ENCODE assay signal across 10 cellular contexts in the genomic region with DNA sequence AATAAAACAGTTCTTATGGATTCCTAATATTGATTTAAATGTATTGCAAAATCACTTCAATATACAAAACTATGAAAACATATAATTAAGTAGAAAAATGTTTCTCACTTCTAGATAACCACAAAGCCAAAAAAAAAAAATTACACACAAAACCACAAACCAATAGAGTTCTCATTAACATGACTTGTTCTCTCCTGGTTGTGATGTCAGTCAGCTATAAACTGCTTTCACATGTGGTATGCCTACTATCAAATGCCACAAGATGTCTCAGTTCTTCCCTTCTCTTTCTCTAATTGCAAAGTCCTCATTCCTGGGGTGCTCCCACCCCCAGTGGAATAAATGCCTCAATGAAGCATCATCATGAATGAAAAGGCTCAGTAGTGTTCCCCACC. TPM values are rescaled to one million over a fixed set of nuclear protein-coding genes. Genes with fewer than 3 reads are reported as not detected.
DNase-seq lines count a peak whose midpoint lies in the region; ATAC-seq and TF ChIP-seq lines count a peak whose summit lies in the region.
"Had no signal": no experiment of that assay in that cellular context is flagged by ENCODE, and none has a peak within 500 bp of the region (broad histone marks: within the 10 kb centered on the region; RNA-seq: fewer than 3 reads in every experiment).

No MANE protein-coding gene starts in this region.

- H3K27ac ChIP-seq in fibroblast of lung (ENCODE audit: insufficient read depth, low read length) (peak overlapping the region; percentile 58), WERI-Rb-1 (no peak overlapping the region)

- H3K9me3 ChIP-seq in fibroblast of lung (ENCODE audit: control insufficient read depth, insufficient read depth, low read depth, low read length) (no peaks in the 10 kb centered on the region), WERI-Rb-1 (ENCODE audit: severe bottlenecking) (no peaks in the 10 kb centered on the region)
- H3K9me3 ChIP-seq: left lung had no signal

- H3K27me3 ChIP-seq in fibroblast of lung (ENCODE audit: control insufficient read depth, insufficient read depth, low read length) (no peaks in the 10 kb centered on the region), WERI-Rb-1 (ENCODE audit: insufficient read depth, low read depth, severe bottlenecking) (no peaks in the 10 kb centered on the region)
- H3K27me3 ChIP-seq: left lung had no signal

- peak; percentile 60 for ATAC-seq in GM19035 (IDR thresholded peaks at IDR 0.05; ENCODE audit: unreplicated experiment)

- H4K20me1 ChIP-seq in fibroblast of lung (ENCODE audit: control insufficient read depth, extremely low read depth, insufficient read depth, low read length): peaks cover 2% of the 10 kb centered on the region

- TF ChIP-seq CTCF in fibroblast of lung (conservative IDR thresholded peaks at IDR 0.05 in 1 of 2, IDR thresholded peaks at IDR 0.05 in 1 of 2; ENCODE audit: low read depth in 1 of 2, low read length in 2 of 2) (no peak), WERI-Rb-1 (IDR thresholded peaks at IDR 0.05; ENCODE audit: low read depth, low read length) (no peak), lower leg skin (IDR thresholded peaks at IDR 0.05) (no peak)

- DNase-seq in A172 (ENCODE audit: low spot score) (peak; percentile 56), RPMI7951 (ENCODE audit: low read depth) (peak; percentile 30), fibroblast of lung (ENCODE audit: low read depth in 2 of 2) (peak; percentile 50 to 91), NCI-H1930 (lab: John Stamatoyannopoulos, UW) (no peak), WERI-Rb-1 (no peak), lower leg skin (ENCODE audit: low spot score in 2 of 2) (no peak), ureter (ENCODE audit: low spot score) (no peak)
- DNase-seq: left lung, NCI-H187 had no signal

- H2AFZ ChIP-seq in fibroblast of lung (ENCODE audit: low read length): no peak overlapping the region

- intact Hi-C loops in lower leg skin (cut with DNase I; ENCODE audit: low total_unique reads): no loop called here

- H3K4me3 ChIP-seq in fibroblast of lung (replicated peaks in 1 of 4; ENCODE audit: control extremely low read depth in 1 of 4, insufficient read depth in 1 of 4, low read depth in 3 of 4, low read length in 4 of 4) (no peak overlapping the region), WERI-Rb-1 (ENCODE audit: low read depth, low read length) (no peak overlapping the region), lower leg skin (ENCODE audit: low read depth, poor library complexity, severe bottlenecking) (no peak overlapping the region)
- H3K4me3 ChIP-seq: left lung had no signal

- no peak overlapping the region for H3K9ac ChIP-seq in fibroblast of lung (ENCODE audit: insufficient read depth, low read length)

- H3K36me3 ChIP-seq in fibroblast of lung (ENCODE audit: control insufficient read depth, insufficient read depth, low read length) (no peaks in the 10 kb centered on the region), WERI-Rb-1 (no peaks in the 10 kb centered on the region)
- H3K36me3 ChIP-seq: left lung had no signal

- peaks cover 39% of the 10 kb centered on the region for H3K4me1 ChIP-seq in fibroblast of lung (ENCODE audit: control insufficient read depth, extremely low read depth, insufficient read depth, low read length)

- H3K79me2 ChIP-seq in fibroblast of lung (ENCODE audit: control insufficient read depth, insufficient read depth, low read length): peaks cover 75% of the 10 kb centered on the region

- TF ChIP-seq POLR2A in lower leg skin (IDR thresholded peaks at IDR 0.05): no peak

- H3K4me2 ChIP-seq in fibroblast of lung (ENCODE audit: extremely low read depth, insufficient read depth, low read length): peak overlapping the region; percentile 52

RNA-seq across cellular contexts. Expression of a gene that starts 16.6 kb away (rescaled TPM):
- total RNA-seq in A172 (2014; rRNA removed; shearing (Covaris generic)): 51.4 and 55.1 TPM in 2 replicates
- 2.8 and 5.0 TPM in 2 replicates for total RNA-seq in RPMI7951 (2014; rRNA removed; shearing (Covaris generic))
- total RNA-seq in fibroblast of lung (42.6 and 68.9 TPM in 2 replicates), lower leg skin (100 to 1,000 TPM; 115 to 153 (median 120) TPM), ureter (53.6 TPM)
- 47.8 and 81.8 TPM in 2 replicates for polyA plus RNA-seq in fibroblast of lung
- polyA plus RNA-seq in fibroblast of lung (2012): 47.7 and 83.0 TPM in 2 replicates
- 4.1 and 11.5 TPM in 2 replicates for polyA minus RNA-seq in fibroblast of lung (ENCODE audit: low replicate concordance)

Comparison
In these comparisons a context has a peak if more than half of its experiments do, and no peak if none do; other contexts are left out.
1. DNase-seq: peak in A172 (single experiment), RPMI7951 (single experiment) and fibroblast of lung (2 of 2); none in NCI-H1930 (0 of 2), WERI-Rb-1 (single experiment), lower leg skin (0 of 2) and ureter (single experiment).